32 cellular contexts compared by ENCODE assay signal in the genomic region with DNA sequence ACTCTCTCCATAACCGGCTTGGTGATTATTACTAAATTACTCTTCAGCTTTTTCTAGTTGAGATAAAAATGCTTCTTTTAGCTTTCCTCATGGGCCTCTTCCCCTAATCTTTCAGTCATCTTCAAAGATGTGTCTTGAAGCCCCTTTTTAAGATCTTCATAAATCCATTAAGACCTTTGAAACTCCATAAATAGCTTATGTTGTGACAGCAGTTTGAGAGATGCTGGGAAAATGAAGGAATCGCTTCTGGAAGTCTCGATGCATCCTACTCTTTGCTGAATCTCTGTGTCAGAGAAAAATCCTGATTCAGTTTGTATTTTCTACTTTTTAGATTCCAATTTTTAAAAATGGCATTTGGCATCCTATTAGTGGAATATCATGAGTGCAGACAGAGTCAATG. TPM values are rescaled to one million over a fixed set of nuclear protein-coding genes. Genes with fewer than 3 reads are reported as not detected.
"Had no signal": no experiment of that assay in that cellular context is flagged by ENCODE, and none has a peak within 500 bp of the region (broad histone marks: within the 10 kb centered on the region; RNA-seq: fewer than 3 reads in every experiment).

No MANE protein-coding gene starts in this region.

- DNase-seq: colonic mucosa; cortex of kidney; effector CD8-positive, alpha-beta T cell; effector memory CD8-positive, alpha-beta T cell; endodermal cell; erythroblast; esophagus squamous epithelium; foreskin fibroblast; foreskin melanocyte; gastrocnemius medialis; glutamatergic neuron; head of caudate nucleus; heart right ventricle; hippocampal formation; left cardiac atrium; left lung; left ventricle myocardium superior; lower lobe of right lung; mesenchymal stem cell; midbrain had no signal

- H3K36me3 ChIP-seq: colonic mucosa, esophagus squamous epithelium, gastrocnemius medialis, heart right ventricle, left lung, lower lobe of right lung had no signal

- H3K27me3 ChIP-seq: colonic mucosa had no signal

- H3K4me1 ChIP-seq: colonic mucosa, esophagus squamous epithelium, gastrocnemius medialis, heart right ventricle, left lung, lower lobe of right lung had no signal

- H3K4me3 ChIP-seq: colonic mucosa, esophagus squamous epithelium, gastrocnemius medialis, heart right ventricle, left lung, lower lobe of right lung had no signal

- H3K27ac ChIP-seq: colonic mucosa, epithelial cell of prostate, esophagus squamous epithelium, gastrocnemius medialis, heart right ventricle, left lung, lower lobe of right lung had no signal

- ATAC-seq: effector memory CD8-positive, alpha-beta T cell; esophagus mucosa; gastrocnemius medialis; heart right ventricle; left cardiac atrium; left lung; left ventricle myocardium superior; lower lobe of right lung had no signal

- H3K9me3 ChIP-seq: colonic mucosa, esophagus squamous epithelium, gastrocnemius medialis, heart right ventricle, left lung, lower lobe of right lung had no signal

RNA-seq across cellular contexts. Expression of gene SCYGR4, which starts 13.0 kb away (rescaled TPM):
- total RNA-seq: chondrocyte, colonic mucosa, dermis microvascular lymphatic vessel endothelial cell, endodermal cell, esophagus mucosa, esophagus squamous epithelium, gastrocnemius medialis, glomerular endothelial cell, heart right ventricle, kidney epithelial cell, left cardiac atrium, left lung, left ventricle myocardium superior, lower lobe of right lung, lung microvascular endothelial cell, mesenteric fat pad, mononuclear cell, mucosa of gallbladder had no signal
- polyA plus RNA-seq: heart right ventricle, keratinocyte had no signal

RNA-seq across cellular contexts. Expression of gene SCYGR3, which starts 15.7 kb away (rescaled TPM):
- total RNA-seq: chondrocyte, colonic mucosa, dermis microvascular lymphatic vessel endothelial cell, endodermal cell, esophagus mucosa, esophagus squamous epithelium, gastrocnemius medialis, glomerular endothelial cell, heart right ventricle, kidney epithelial cell, left cardiac atrium, left lung, left ventricle myocardium superior, lower lobe of right lung, lung microvascular endothelial cell, mesenteric fat pad, mononuclear cell, mucosa of gallbladder had no signal
- polyA plus RNA-seq: heart right ventricle, keratinocyte had no signal

RNA-seq across cellular contexts. Expression of gene SCYGR2, which starts 31.6 kb away (rescaled TPM):
- total RNA-seq: chondrocyte, colonic mucosa, dermis microvascular lymphatic vessel endothelial cell, endodermal cell, esophagus mucosa, esophagus squamous epithelium, gastrocnemius medialis, glomerular endothelial cell, heart right ventricle, kidney epithelial cell, left cardiac atrium, left lung, left ventricle myocardium superior, lower lobe of right lung, lung microvascular endothelial cell, mesenteric fat pad, mononuclear cell, mucosa of gallbladder had no signal
- polyA plus RNA-seq: heart right ventricle, keratinocyte had no signal

RNA-seq across cellular contexts. Expression of gene SCYGR5, which starts 36.3 kb away (rescaled TPM):
- total RNA-seq: chondrocyte, colonic mucosa, dermis microvascular lymphatic vessel endothelial cell, endodermal cell, esophagus mucosa, esophagus squamous epithelium, gastrocnemius medialis, glomerular endothelial cell, heart right ventricle, kidney epithelial cell, left cardiac atrium, left lung, left ventricle myocardium superior, lower leg skin, lower lobe of right lung, lung microvascular endothelial cell, mesenteric fat pad, mononuclear cell, mucosa of gallbladder had no signal
- polyA plus RNA-seq: heart right ventricle, keratinocyte had no signal
